In the genomic region with DNA sequence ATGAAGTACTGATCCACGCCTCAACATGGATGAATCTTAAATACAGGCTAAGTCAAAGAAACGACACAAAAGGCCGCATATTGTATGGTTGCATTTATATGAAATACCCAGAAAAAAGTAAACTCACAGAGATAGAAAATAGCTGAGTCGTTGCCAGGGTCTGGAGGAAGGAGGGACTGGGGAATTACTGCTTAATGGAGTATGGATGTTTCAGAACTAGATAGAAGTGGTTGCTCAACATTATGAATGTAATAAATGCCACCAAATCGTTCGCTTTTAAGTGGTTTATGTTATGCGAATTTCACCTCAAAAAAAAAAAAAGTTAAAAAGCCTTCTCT, we compare ENCODE assay signal across 9 cellular contexts. TPM values are rescaled to one million over a fixed set of nuclear protein-coding genes. Genes with fewer than 3 reads are reported as not detected.
DNase-seq lines count a peak whose midpoint lies in the region; ATAC-seq, FAIRE-seq and TF ChIP-seq lines count a peak whose summit lies in the region.
"Had no signal": no experiment of that assay in that cellular context is flagged by ENCODE, and none has a peak within 500 bp of the region (broad histone marks: within the 10 kb centered on the region; RNA-seq: fewer than 3 reads in every experiment).

No MANE protein-coding gene starts in this region.

- H3K9me3 ChIP-seq in keratinocyte (ENCODE audit: control insufficient read depth, low read depth, low read length) = no peaks in the 10 kb centered on the region
- H3K9me3 ChIP-seq in thyroid gland = no peaks in the 10 kb centered on the region

- no peaks in the 10 kb centered on the region for H3K36me3 ChIP-seq in keratinocyte (ENCODE audit: control insufficient read depth in 2 of 2, extremely low read depth in 1 of 2, insufficient read depth in 2 of 2, low read length in 2 of 2)
- no peaks in the 10 kb centered on the region for H3K36me3 ChIP-seq in thyroid gland

- dilution Hi-C loops in keratinocyte (cut with MboI; ENCODE audit: extremely low pct_ligation_motif_present, low sequenced_read_pairs) = no loop called here

- no peaks in the 10 kb centered on the region for H3K27me3 ChIP-seq in keratinocyte (ENCODE audit: control insufficient read depth, extremely low read depth, insufficient read depth, low read length)
- no peaks in the 10 kb centered on the region for H3K27me3 ChIP-seq in thyroid gland

- no peaks in the 10 kb centered on the region for H4K20me1 ChIP-seq in keratinocyte (ENCODE audit: control insufficient read depth, extremely low read depth, insufficient read depth, low read length)

- H3K4me1 ChIP-seq in keratinocyte (ENCODE audit: control insufficient read depth, extremely low read depth, insufficient read depth, low read length) (peaks cover 36% of the 10 kb centered on the region), thyroid gland (peaks cover 22% of the 10 kb centered on the region in 2 donors)

- H3K27ac Mint-ChIP-seq in activated CD4-positive, alpha-beta T cell treated with anti-CD3 and anti-CD28 coated beads, Interleukin-2, amount 10 ng/mL, durations not matched to agents 7 days and 5 days = peak overlapping the region; percentile 95
- peak overlapping the region; percentile 91 to 93 for H3K27ac Mint-ChIP-seq in activated naive CD4-positive, alpha-beta T cell treated with anti-CD3 and anti-CD28 coated beads, Interleukin-2, amount 50 U/mL, for 72 hours

- peaks cover 3% of the 10 kb centered on the region for H3K36me3 Mint-ChIP-seq in activated CD4-positive, alpha-beta T cell treated with anti-CD3 and anti-CD28 coated beads, Interleukin-2, amount 10 ng/mL, durations not matched to agents 7 days and 5 days (ENCODE audit: low read depth)
- H3K36me3 Mint-ChIP-seq in activated naive CD4-positive, alpha-beta T cell treated with anti-CD3 and anti-CD28 coated beads, Interleukin-2, amount 50 U/mL, for 72 hours = peaks cover 4 to 6% of the 10 kb centered on the region in 2 donors

- no peak for TF ChIP-seq POLR2A in thyroid gland (IDR thresholded peaks at IDR 0.05)

- peaks cover 14% of the 10 kb centered on the region for H3K27me3 Mint-ChIP-seq in activated CD4-positive, alpha-beta T cell treated with anti-CD3 and anti-CD28 coated beads, Interleukin-2, amount 10 ng/mL, durations not matched to agents 7 days and 5 days

- intact Hi-C loops in thyroid gland (cut with DNase I) = loop anchor here (10.0 kb wide), 1 partner anchor 169 kb away; no protein-coding TSS in a partner anchor

- H3K9ac ChIP-seq in keratinocyte (ENCODE audit: control insufficient read depth, extremely low read depth, insufficient read depth, low read length) = peak overlapping the region; percentile 95

- 39 to 41% methylated on average over 7 of the region's 7 CpGs for WGBS in thyroid gland, 2 donors

- POLR2A ChIA-PET in activated CD4-positive, alpha-beta T cell treated with anti-CD3 and anti-CD28 coated beads, Interleukin-2, amount 10 ng/mL, durations not matched to agents 7 days and 5 days (lab: Charles Lee) = no interaction called here

- H3K9me1 ChIP-seq in keratinocyte (ENCODE audit: control insufficient read depth, extremely low read depth, insufficient read depth, low read length) = no peaks in the 10 kb centered on the region

- peak overlapping the region; percentile 90 for H3K4me3 Mint-ChIP-seq in activated CD4-positive, alpha-beta T cell treated with anti-CD3 and anti-CD28 coated beads, Interleukin-2, amount 10 ng/mL, durations not matched to agents 7 days and 5 days

- H3K4me3 ChIP-seq in keratinocyte (ENCODE audit: control insufficient read depth in 2 of 3, extremely low read depth in 1 of 3, insufficient read depth in 2 of 3, low read depth in 1 of 3, low read length in 3 of 3) (peak overlapping the region; percentile 51 to 93 (median 92)), thyroid gland (replicated peaks in 1 of 3) (peak overlapping the region in 2 of 3 donors; percentile 43 to 53)

- no peak for TF ChIP-seq CTCF in keratinocyte (optimal IDR thresholded peaks at IDR 0.05 in 1 of 3, IDR thresholded peaks at IDR 0.05 in 1 of 3, conservative IDR thresholded peaks at IDR 0.05 in 1 of 3; ENCODE audit: extremely low read depth in 1 of 3, insufficient read depth in 2 of 3, low read length in 3 of 3)
- TF ChIP-seq CTCF in thyroid gland (IDR thresholded peaks at IDR 0.05) = no peak

- DNase-seq in activated CD4-positive, alpha-beta T cell treated with anti-CD3 and anti-CD28 coated beads, Interleukin-2, amount 10 ng/mL, durations not matched to agents 7 days and 5 days = no peak
- no peak for DNase-seq in activated CD4-positive, alpha-beta T cell treated with anti-CD3 and anti-CD28 coated beads, Interleukin-2, amount 50 U/mL, for 4 hours
- DNase-seq in activated naive CD4-positive, alpha-beta T cell treated with anti-CD3 and anti-CD28 coated beads, Interleukin-2, amount 50 U/mL, for 72 hours (ENCODE audit: low spot score in 2 of 2) = no peak
- no peak for DNase-seq in keratinocyte (ENCODE audit: low read depth, low spot score)
- DNase-seq in thyroid gland = no peak
- DNase-seq in NCI-H748 (lab: John Stamatoyannopoulos, UW; ENCODE audit: unreplicated experiment) = no peak
- no peak for DNase-seq in RPMI8226
- DNase-seq in NCI-H2029 treated with DMSO at 0.1 percent for 48 hours (lab: John Stamatoyannopoulos, UW) = no peak

- FAIRE-seq in keratinocyte (lab: Jason Lieb, UNC) = no peak
- FAIRE-seq: G401.6 had no signal

- ATAC-seq in activated naive CD4-positive, alpha-beta T cell treated with anti-CD3 and anti-CD28 coated beads, Interleukin-2, amount 50 U/mL, for 72 hours = no peak

- CTCF ChIA-PET in activated CD4-positive, alpha-beta T cell treated with anti-CD3 and anti-CD28 coated beads, Interleukin-2, amount 10 ng/mL, durations not matched to agents 7 days and 5 days (lab: Charles Lee) = interaction anchor here (0.5 to 1.3 kb wide), 3 partner anchors 15 to 52 kb away, joined by 3 to 6 read pairs (median 3); no protein-coding TSS in a partner anchor

- peak overlapping the region; percentile 88 for H2AFZ ChIP-seq in keratinocyte (ENCODE audit: control insufficient read depth, low read length)

- peak overlapping the region; percentile 94 for H3K4me2 ChIP-seq in keratinocyte (ENCODE audit: control insufficient read depth, extremely low read depth, insufficient read depth, low read depth, low read length)

- H3K4me1 Mint-ChIP-seq in activated CD4-positive, alpha-beta T cell treated with anti-CD3 and anti-CD28 coated beads, Interleukin-2, amount 10 ng/mL, durations not matched to agents 7 days and 5 days = peaks cover 27% of the 10 kb centered on the region

- peak overlapping the region; percentile 99 for H3K27ac ChIP-seq in keratinocyte (ENCODE audit: control insufficient read depth, insufficient read depth, low read length)
- peak overlapping the region; percentile 79 to 86 (median 82) for H3K27ac ChIP-seq in thyroid gland

- H3K9me3 Mint-ChIP-seq in activated CD4-positive, alpha-beta T cell treated with anti-CD3 and anti-CD28 coated beads, Interleukin-2, amount 10 ng/mL, durations not matched to agents 7 days and 5 days = no peaks in the 10 kb centered on the region
- H3K9me3 Mint-ChIP-seq in activated naive CD4-positive, alpha-beta T cell treated with anti-CD3 and anti-CD28 coated beads, Interleukin-2, amount 50 U/mL, for 72 hours = no peaks in the 10 kb centered on the region

- peaks cover 29% of the 10 kb centered on the region for H3K79me2 ChIP-seq in keratinocyte (ENCODE audit: control insufficient read depth, insufficient read depth, low read length)

RNA-seq across cellular contexts. Expression of gene MSANTD3, which starts 0.8 kb away (rescaled TPM):
- 10 to 100 TPM; 13.4 to 16.3 TPM for total RNA-seq in activated CD4-positive, alpha-beta T cell treated with anti-CD3 and anti-CD28 coated beads, Interleukin-2, amount 10 ng/mL, durations not matched to agents 7 days and 5 days
- 10 to 100 TPM; 10.8 to 18.5 TPM for total RNA-seq in activated naive CD4-positive, alpha-beta T cell treated with anti-CD3 and anti-CD28 coated beads, Interleukin-2, amount 50 U/mL, for 72 hours
- 23.3 to 66.2 TPM (median 50.7 TPM) in 3 replicates for polyA plus RNA-seq in keratinocyte
- 11.4 TPM for polyA plus RNA-seq in keratinocyte (2011; ENCODE audit: low read depth)
- 41.4 and 49.1 TPM in 2 replicates for polyA plus RNA-seq in keratinocyte (2011; cell fraction: cytosol; rRNA removed)
- polyA plus RNA-seq in keratinocyte (2011; cell fraction: nucleus; rRNA removed) = 24.3 and 30.9 TPM in 2 replicates
- polyA plus RNA-seq in keratinocyte (2012; ENCODE audit: low replicate concordance) = 19.7 and 52.1 TPM in 2 replicates
- 10.5 to 28.8 TPM (median 22.3 TPM) in 3 replicates for polyA minus RNA-seq in keratinocyte
- 42.0 TPM for polyA minus RNA-seq in keratinocyte (2011; cell fraction: cytosol; rRNA and poly(A)+ RNA removed)
- 9.6 and 15.5 TPM in 2 replicates for polyA minus RNA-seq in keratinocyte (2011; cell fraction: nucleus; rRNA and poly(A)+ RNA removed)
- total RNA-seq in thyroid gland = 10 to 100 TPM; 39.2 to 48.2 (median 44.3) TPM

RNA-seq across cellular contexts. Expression of gene TMEFF1, which starts 46.8 kb away (rescaled TPM):
- total RNA-seq in activated CD4-positive, alpha-beta T cell treated with anti-CD3 and anti-CD28 coated beads, Interleukin-2, amount 10 ng/mL, durations not matched to agents 7 days and 5 days = not detected
- total RNA-seq in activated naive CD4-positive, alpha-beta T cell treated with anti-CD3 and anti-CD28 coated beads, Interleukin-2, amount 50 U/mL, for 72 hours = under 1 TPM; 0.89 to 0.91 TPM
- polyA plus RNA-seq in keratinocyte = 0.06 TPM in 1 of 3 replicates, not detected in the others
- not detected for polyA plus RNA-seq in keratinocyte (2011; ENCODE audit: low read depth)
- 0.04 TPM in 1 of 2 replicates, not detected in the other for polyA plus RNA-seq in keratinocyte (2011; cell fraction: cytosol; rRNA removed)
- 0.08 and 0.24 TPM in 2 replicates for polyA plus RNA-seq in keratinocyte (2011; cell fraction: nucleus; rRNA removed)
- 0.17 TPM in 1 of 2 replicates, not detected in the other for polyA plus RNA-seq in keratinocyte (2012; ENCODE audit: low replicate concordance)
- polyA minus RNA-seq in keratinocyte = not detected in 3 replicates
- polyA minus RNA-seq in keratinocyte (2011; cell fraction: cytosol; rRNA and poly(A)+ RNA removed) = not detected
- 0.32 TPM in 1 of 2 replicates, not detected in the other for polyA minus RNA-seq in keratinocyte (2011; cell fraction: nucleus; rRNA and poly(A)+ RNA removed)
- total RNA-seq in thyroid gland = 10 to 100 TPM in 1 of 4 donors, 1 to 10 TPM in 3; 2.0 to 10.4 (median 4.8) TPM
